ENCODE assay signal across 8 cellular contexts in genomic region chr16:57447142-57447962, GRCh38. TPM values are rescaled to one million over a fixed set of nuclear protein-coding genes. Genes with fewer than 3 reads are reported as not detected.
DNase-seq lines count a peak whose midpoint lies in the region; ATAC-seq and TF ChIP-seq lines count a peak whose summit lies in the region.

CIAPIN1 (minus strand) TSS chr16:57447385; CDS start chr16:57440928, 6,457 bp downstream.
COQ9 (plus strand) TSS chr16:57447479; CDS start chr16:57447506, 27 bp downstream.

- peak; percentile 93 for TF ChIP-seq POLR2A in GM19193 (IDR thresholded peaks at IDR 0.05; ENCODE audit: extremely low read depth, insufficient read depth, insufficient read length)

- ATAC-seq in HG03432 (IDR thresholded peaks at IDR 0.05; ENCODE audit: unreplicated experiment): peak; percentile 97

- DNase-seq in Ammon's horn (ENCODE audit: low spot score) (peak; percentile 94), NCI-H510A treated with DMSO at 0.1 percent for 48 hours (lab: John Stamatoyannopoulos, UW) (peak; percentile 79), cerebellum (ENCODE audit: low spot score) (peak; percentile 95), kidney glomerular epithelial cell (lab: John Stamatoyannopoulos, UW) (peak; percentile 77)
- peak; percentile 85 to 86 for DNase-seq in activated CD4-positive, alpha-beta T cell treated with anti-CD3 and anti-CD28 coated beads for 24 hours (ENCODE audit: low read depth in 2 of 2)
- peak; percentile 86 to 94 for DNase-seq in stimulated activated CD4-positive, alpha-beta T cell treated with anti-CD3 and anti-CD28 coated beads, Interleukin-15, amount 100 ng/mL, for 48 hours (ENCODE audit: low read depth in 2 of 2)

RNA-seq across cellular contexts. Expression of gene CIAPIN1, which starts in this region (rescaled TPM):
- total RNA-seq in cerebellum: 47.6 TPM

RNA-seq across cellular contexts. Expression of gene COQ9, which starts in this region (rescaled TPM):
- total RNA-seq in cerebellum: 43.2 TPM

Comparison
In these comparisons a context has a peak if more than half of its experiments do, and no peak if none do; other contexts are left out.
1. Peak in every context shown above with its lines: DNase-seq and ATAC-seq.